ENCODE assay signal across 19 cellular contexts in genomic region chr1:22431965-22432364, GRCh38.
"Had no signal": no experiment of that assay in that cellular context is flagged by ENCODE, and none has a peak within 500 bp of the region (broad histone marks: within the 10 kb centered on the region; RNA-seq: fewer than 3 reads in every experiment).

No MANE protein-coding gene starts in this region.

- DNase-seq: activated CD4-positive, alpha-beta T cell treated with anti-CD3 and anti-CD28 coated beads for 1 hour; activated CD4-positive, alpha-beta T cell treated with anti-CD3 and anti-CD28 coated beads, Interleukin-2, amount 50 U/mL, for 1 hour; activated CD8-positive, alpha-beta T cell treated with anti-CD3 and anti-CD28 coated beads, Interleukin-2, amount 10 ng/mL, durations not matched to agents 7 days and 5 days; activated T-cell treated with anti-CD3 and anti-CD28 coated beads, Interleukin-2, amount 50 U/mL, for 24 hours; central memory CD4-positive, alpha-beta T cell; dermis blood vessel endothelial cell; effector memory CD4-positive, alpha-beta T cell; foreskin melanocyte; glutamatergic neuron; left ventricle myocardium inferior; natural killer cell; retina; stimulated activated CD4-positive, alpha-beta T cell treated with anti-CD3 and anti-CD28 coated beads, Interleukin-2, amount 100 ng/mL, for 48 hours; stimulated activated CD8-positive, alpha-beta memory T cell treated with anti-CD3 and anti-CD28 coated beads, Interleukin-4, amount 100 ng/mL, for 48 hours; stimulated activated naive B cell treated with anti-CD40 and anti-IgM and Interleukin-4, amounts not matched to agents 10 μg/mL and 1 μg/mL and 100 μg/mL, for 72 hours; testis; trophoblast cell had no signal

- H3K79me2 ChIP-seq: hepatocyte had no signal

- H2AFZ ChIP-seq: hepatocyte had no signal

- H3K9me3 ChIP-seq: left ventricle myocardium inferior, testis, vagina had no signal

- H3K4me1 ChIP-seq: left ventricle myocardium inferior, testis, vagina had no signal

- H3K36me3 ChIP-seq: left ventricle myocardium inferior, vagina had no signal

- H3K4me2 ChIP-seq: hepatocyte had no signal

- H3K4me3 ChIP-seq: hepatocyte, left ventricle myocardium inferior, testis, vagina had no signal

- H3K27ac ChIP-seq: hepatocyte, left ventricle myocardium inferior, testis, vagina had no signal

- H3K27me3 ChIP-seq: hepatocyte, testis, vagina had no signal
